Comparison of ENCODE assay signal across 1 cellular context in genomic region chr22:50670914-50671538, GRCh38.
TF ChIP-seq lines count a peak whose summit lies in the region.

No MANE protein-coding gene starts in this region.

TF ChIP-seq in endothelial cell of umbilical vein, 7 proteins besides CTCF, POLR2A, EP300 and RAD21:
- TF ChIP-seq FOS (IDR thresholded peaks at IDR 0.05; ENCODE audit: borderline replicate concordance, insufficient read depth, low read length) (no peak), JUN (IDR thresholded peaks at IDR 0.05; ENCODE audit: borderline replicate concordance, insufficient read depth, insufficient read length, low read depth) (no peak), GATA2 (IDR thresholded peaks at IDR 0.05; ENCODE audit: insufficient read depth, insufficient read length, low read depth, low read length) (no peak), MAX (IDR thresholded peaks at IDR 0.05; ENCODE audit: insufficient read depth, insufficient read length) (no peak), POLR2AphosphoS5 (IDR thresholded peaks at IDR 0.05; ENCODE audit: insufficient read depth, low read depth, low read length) (no peak), MYC (IDR thresholded peaks at IDR 0.05; ENCODE audit: low read depth, low read length) (no peak), EZH2 (IDR thresholded peaks at IDR 0.05; ENCODE audit: borderline replicate concordance, low read depth, low read length, severe bottlenecking) (no peak)
